In the genomic region with DNA sequence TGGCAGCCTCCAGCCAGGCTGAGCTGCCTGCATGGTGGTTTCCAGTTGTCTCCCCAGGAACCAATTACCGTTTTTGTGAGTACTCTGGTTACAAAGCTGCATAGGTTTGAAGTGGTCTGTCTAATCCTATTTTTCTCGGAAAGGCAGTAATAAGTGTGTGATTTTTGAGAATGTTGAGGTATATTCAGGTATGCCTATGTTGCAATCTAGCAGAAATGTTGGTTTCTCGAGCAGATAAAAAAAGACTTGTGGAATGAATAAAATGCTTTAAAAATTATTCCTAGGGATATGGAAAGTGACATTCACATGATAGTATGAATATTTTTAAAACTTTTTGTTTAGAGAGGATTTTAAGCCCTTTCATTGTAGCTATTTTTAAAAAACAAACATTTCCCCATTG, we compare ENCODE assay signal across 16 cellular contexts. TPM values are rescaled to one million over a fixed set of nuclear protein-coding genes. Genes with fewer than 3 reads are reported as not detected.
DNase-seq lines count a peak whose midpoint lies in the region; ATAC-seq and TF ChIP-seq lines count a peak whose summit lies in the region.
"Had no signal": no experiment of that assay in that cellular context is flagged by ENCODE, and none has a peak within 500 bp of the region (broad histone marks: within the 10 kb centered on the region; RNA-seq: fewer than 3 reads in every experiment).

No MANE protein-coding gene starts in this region.

- TF ChIP-seq CTCF in AG09319 (IDR thresholded peaks at IDR 0.05; ENCODE audit: low read depth, low read length) (no peak), HFFc6 (IDR thresholded peaks at IDR 0.05) (no peak), choroid plexus epithelial cell (conservative IDR thresholded peaks at IDR 0.05; ENCODE audit: low read depth, low read length) (no peak)

- DNase-seq in AG09319 (ENCODE audit: extremely low read depth, low read depth): peak; percentile 7
- peak; percentile 68 for DNase-seq in HFFc6
- DNase-seq in choroid plexus epithelial cell (ENCODE audit: low read depth): peak; percentile 67
- DNase-seq in trophoblast cell: peak; percentile 84 to 91
- no peak for DNase-seq in T-helper 9 cell
- DNase-seq: CD4-positive, CD25-positive, alpha-beta regulatory T cell; HCEC 1CT; NCI-H1436; NCI-H2081; NCI-H510A; NCI-H774 had no signal

- no peak overlapping the region for H3K27ac Mint-ChIP-seq in HFFc6
- H3K27ac Mint-ChIP-seq: CD4-positive, CD25-positive, alpha-beta regulatory T cell had no signal

- H3K4me3 ChIP-seq in choroid plexus epithelial cell (ENCODE audit: low read depth, low read length) (no peak overlapping the region), trophoblast cell (ENCODE audit: low read depth, low read length) (no peak overlapping the region)
- H3K4me3 ChIP-seq: A549, PC-9, SJSA1 had no signal

- peaks cover 43% of the 10 kb centered on the region for H3K4me1 Mint-ChIP-seq in HFFc6 (ENCODE audit: low read depth)
- H3K4me1 Mint-ChIP-seq: CD4-positive, CD25-positive, alpha-beta regulatory T cell had no signal

- no peak overlapping the region for H3K4me3 Mint-ChIP-seq in HFFc6
- H3K4me3 Mint-ChIP-seq: CD4-positive, CD25-positive, alpha-beta regulatory T cell had no signal

- no peak overlapping the region for H3K14ac ChIP-seq in trophoblast cell (ENCODE audit: low read length)

- H3K4me1 ChIP-seq in trophoblast cell (ENCODE audit: control insufficient read depth in 1 of 2, insufficient read depth in 2 of 2, low read length in 2 of 2): peaks cover 0 to 4% of the 10 kb centered on the region in 2 experiments

- no peak overlapping the region for H4K12ac ChIP-seq in trophoblast cell (ENCODE audit: low read depth, low read length)

- no peak overlapping the region for H3K18ac ChIP-seq in trophoblast cell (ENCODE audit: low read length)

- no peaks in the 10 kb centered on the region; the same call in 1 of the 2 replicates for H3K27me3 Mint-ChIP-seq in HFFc6 (ENCODE audit: insufficient read depth)

- peaks cover 9% of the 10 kb centered on the region for H3K36me3 Mint-ChIP-seq in HFFc6 (ENCODE audit: low read depth)
- H3K36me3 Mint-ChIP-seq: CD4-positive, CD25-positive, alpha-beta regulatory T cell had no signal

- no peaks in the 10 kb centered on the region for H3K36me3 ChIP-seq in trophoblast cell (ENCODE audit: control insufficient read depth in 1 of 2, insufficient read depth in 2 of 2, low read length in 2 of 2)
- H3K36me3 ChIP-seq: SJSA1 had no signal

- H3K4me2 ChIP-seq in trophoblast cell (ENCODE audit: low read length): no peak overlapping the region
- H3K4me2 ChIP-seq: A549, PC-9 had no signal

- H3K9me3 Mint-ChIP-seq in HFFc6: no peaks in the 10 kb centered on the region

- no peak overlapping the region for H2AK5ac ChIP-seq in trophoblast cell (ENCODE audit: low read length)

- no peaks in the 10 kb centered on the region for H3K79me2 ChIP-seq in trophoblast cell (ENCODE audit: control insufficient read depth, insufficient read depth, low read length, poor library complexity)

- H2BK5ac ChIP-seq in trophoblast cell (ENCODE audit: low read depth, low read length, poor library complexity): no peak overlapping the region

- H4K8ac ChIP-seq in trophoblast cell (ENCODE audit: low read depth, low read length): no peak overlapping the region

- H4K91ac ChIP-seq in trophoblast cell (ENCODE audit: low read depth, low read length): no peak overlapping the region

- H3K79me1 ChIP-seq in trophoblast cell (ENCODE audit: low read length): no peaks in the 10 kb centered on the region

- WGBS in trophoblast cell (ENCODE audit: extremely low coverage, insufficient coverage, insufficient read length): no CpG with 5 or more reads among the region's 3 CpGs

- no peak overlapping the region for H2AFZ ChIP-seq in trophoblast cell (ENCODE audit: insufficient read depth, low read length, poor library complexity)
- H2AFZ ChIP-seq: PC-9 had no signal

- ATAC-seq in HG02571 (IDR thresholded peaks at IDR 0.05; ENCODE audit: unreplicated experiment) (no peak), GM19395 (IDR thresholded peaks at IDR 0.05; ENCODE audit: unreplicated experiment) (no peak)
- ATAC-seq: A549 had no signal

- peaks cover 1% of the 10 kb centered on the region for H3K9me3 ChIP-seq in trophoblast cell (ENCODE audit: insufficient read depth, low read depth, low read length)
- H3K9me3 ChIP-seq: A549, SJSA1 had no signal

- H2BK120ac ChIP-seq in trophoblast cell (ENCODE audit: insufficient read depth, low read length, poor library complexity): no peak overlapping the region

- H3K9ac ChIP-seq in trophoblast cell (ENCODE audit: low read length): no peak overlapping the region

- no peaks in the 10 kb centered on the region for H3K27me3 ChIP-seq in trophoblast cell (ENCODE audit: insufficient read depth, low read length)
- H3K27me3 ChIP-seq: SJSA1 had no signal

- H2BK12ac ChIP-seq in trophoblast cell (ENCODE audit: low read length): no peak overlapping the region

- no peak overlapping the region for H3K27ac ChIP-seq in trophoblast cell (ENCODE audit: low read depth, low read length)
- H3K27ac ChIP-seq: A549, PC-9, SJSA1 had no signal

- H3K4ac ChIP-seq in trophoblast cell (ENCODE audit: low read depth, low read length): no peak overlapping the region

- no peak overlapping the region for H3K23ac ChIP-seq in trophoblast cell (ENCODE audit: low read length)

RNA-seq across cellular contexts. Expression of a gene that starts 41.6 kb away (rescaled TPM):
- total RNA-seq in HFFc6 (2021; fragmentation: NEBNext Ultra II Directional; extraction: Animal tissue kit (Norgen Biotek cat#: 25700)): 10 to 100 TPM; 32.5 to 35.7 (median 33.0) TPM
- 9.7 and 10.1 TPM in 2 replicates for polyA plus RNA-seq in trophoblast cell (2013)
